28 cellular contexts compared by ENCODE assay signal in genomic region chr17:60260540-60260939, GRCh38.
"Had no signal": no experiment of that assay in that cellular context is flagged by ENCODE, and none has a peak within 500 bp of the region (broad histone marks: within the 10 kb centered on the region; RNA-seq: fewer than 3 reads in every experiment).

No MANE protein-coding gene starts in this region.

- H3K79me2 ChIP-seq: parathyroid adenoma had no signal

- FAIRE-seq: urothelium cell line had no signal

- H3K9ac ChIP-seq: neural progenitor cell, parathyroid adenoma had no signal

- H3K4me3 ChIP-seq: neural progenitor cell, ovary, psoas muscle, skin epidermis, smooth muscle cell, spleen, stomach, thoracic aorta, thyroid gland, tibial nerve, upper lobe of left lung, vagina had no signal

- H3K27ac ChIP-seq: neural progenitor cell, ovary, parathyroid adenoma, psoas muscle, skin epidermis, spleen, stomach, thoracic aorta, thyroid gland, tibial nerve, upper lobe of left lung, vagina had no signal

- H3K4me1 ChIP-seq: parathyroid adenoma, psoas muscle, spleen, stomach, thyroid gland, tibial nerve, upper lobe of left lung, vagina had no signal

- H3K36me3 ChIP-seq: neural progenitor cell, ovary had no signal

- H3K9me3 ChIP-seq: ovary, psoas muscle, spleen, stomach, thoracic aorta, thyroid gland, tibial nerve, upper lobe of left lung, vagina had no signal

- H3K27me3 ChIP-seq: neural progenitor cell, ovary, spleen, stomach, thyroid gland, tibial nerve, upper lobe of left lung, vagina had no signal

- ATAC-seq: naive thymus-derived CD4-positive, alpha-beta T cell; natural killer cell; psoas muscle; right cardiac atrium; sciatic nerve; stimulated activated effector memory CD8-positive, alpha-beta T cell treated with anti-CD3 and anti-CD28 coated beads, Interleukin-12 subunit alpha, Interleukin-12 subunit beta, amount 100 ng/mL, for 72 hours; stimulated activated naive B cell treated with anti-CD40 and anti-IgM and Interleukin-4, amounts not matched to agents 10 μg/mL and 1 μg/mL and 100 μg/mL, for 72 hours had no signal

- H3K4me2 ChIP-seq: neural progenitor cell, smooth muscle cell had no signal

- DNase-seq: naive thymus-derived CD4-positive, alpha-beta T cell; natural killer cell; occipital lobe; ovary; posterior cingulate gyrus; psoas muscle; right cardiac atrium; spleen; stimulated activated CD4-positive, alpha-beta T cell treated with anti-CD3 and anti-CD28 coated beads, Interleukin-12 subunit alpha, Interleukin-12 subunit beta, amount 100 ng/mL, for 4 hours; stimulated activated CD4-positive, alpha-beta T cell treated with anti-CD3 and anti-CD28 coated beads, Interleukin-1b, Interleukin-23, amount 100 ng/mL, for 48 hours; stimulated activated CD4-positive, alpha-beta T cell treated with anti-CD3 and anti-CD28 coated beads, Interleukin-4, amount 100 ng/mL, for 1 hour; stimulated activated CD4-positive, alpha-beta T cell treated with anti-CD3 and anti-CD28 coated beads, Interleukin-4, amount 100 ng/mL, for 4 hours; stimulated activated naive B cell treated with anti-CD40 and anti-IgM and Interleukin-4, amounts not matched to agents 10 μg/mL and 1 μg/mL and 100 μg/mL, for 72 hours; stimulated activated naive CD4-positive, alpha-beta T cell treated with Interleukin-2 at 50 U/mL for 16 hours; stomach; thyroid gland; trophoblast cell; upper lobe of left lung had no signal

- H2AFZ ChIP-seq: neural progenitor cell, parathyroid adenoma had no signal
